In the genomic region with DNA sequence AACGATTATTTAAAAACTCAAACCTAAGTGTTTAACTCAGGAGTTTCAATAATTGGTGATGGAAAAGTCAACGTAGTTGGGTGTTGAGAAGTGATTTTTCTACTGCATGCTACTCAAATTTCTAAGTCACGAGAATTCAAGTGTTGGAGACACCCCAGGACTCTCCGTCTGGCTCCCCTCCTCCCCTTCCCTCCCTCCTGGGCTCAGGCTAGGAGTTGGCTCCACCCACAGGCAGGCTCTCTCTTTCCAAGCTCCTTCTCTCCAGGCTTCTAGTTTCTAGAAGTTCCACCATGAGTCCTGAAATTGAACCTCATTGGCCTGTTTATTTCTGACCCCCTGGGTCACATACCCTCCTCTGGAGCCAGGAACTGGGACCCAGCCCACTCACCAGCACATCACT, we compare ENCODE assay signal across 20 cellular contexts.
A peak's percentile ranks its signal among the peaks of the same experiment; 100 is the strongest.
DNase-seq lines count a peak whose midpoint lies in the region; ATAC-seq and TF ChIP-seq lines count a peak whose summit lies in the region.
"Had no signal": no experiment of that assay in that cellular context is flagged by ENCODE, and none has a peak within 500 bp of the region (broad histone marks: within the 10 kb centered on the region; RNA-seq: fewer than 3 reads in every experiment).

No MANE protein-coding gene starts in this region.

- H3K36me3 ChIP-seq in HUES48 (ENCODE audit: control insufficient read depth, insufficient read depth, low read length): no peaks in the 10 kb centered on the region
- no peaks in the 10 kb centered on the region for H3K36me3 ChIP-seq in CD8-positive, alpha-beta memory T cell (ENCODE audit: insufficient read depth, low read length)

- no peak overlapping the region for H3K4me3 ChIP-seq in HUES48 (ENCODE audit: low read depth, low read length)
- no peak overlapping the region for H3K4me3 ChIP-seq in CD8-positive, alpha-beta memory T cell (ENCODE audit: low read length)
- H3K4me3 ChIP-seq: K562 had no signal

- TF ChIP-seq CTCF in neural crest cell (conservative IDR thresholded peaks at IDR 0.05): no peak

- no peak overlapping the region for H3K9ac ChIP-seq in HUES48 (ENCODE audit: low read depth, low read length)

- no peaks in the 10 kb centered on the region for H3K36me3 Mint-ChIP-seq in neural crest cell (ENCODE audit: low read depth)
- no peaks in the 10 kb centered on the region for H3K36me3 Mint-ChIP-seq in CD8-positive, alpha-beta memory T cell

- CTCF ChIA-PET in CD8-positive, alpha-beta memory T cell (lab: Charles Lee): no interaction called here

- peaks cover 6% of the 10 kb centered on the region for H3K4me1 Mint-ChIP-seq in neural crest cell
- H3K4me1 Mint-ChIP-seq in CD8-positive, alpha-beta memory T cell: no peaks in the 10 kb centered on the region

- no peak for ATAC-seq in HG03095 (IDR thresholded peaks at IDR 0.05; ENCODE audit: unreplicated experiment)
- ATAC-seq: HCT116, K562, Panc1 had no signal

- peak overlapping the region; percentile 78 for H3K27ac Mint-ChIP-seq in neural crest cell (ENCODE audit: unreplicated experiment)
- H3K27ac Mint-ChIP-seq in CD8-positive, alpha-beta memory T cell: no peak overlapping the region

- no peaks in the 10 kb centered on the region for H3K27me3 ChIP-seq in HUES48 (ENCODE audit: control insufficient read depth, insufficient read depth, low read length)
- no peaks in the 10 kb centered on the region for H3K27me3 ChIP-seq in CD8-positive, alpha-beta memory T cell (ENCODE audit: insufficient read depth, low read length, poor library complexity, severe bottlenecking)

- H3K9me3 Mint-ChIP-seq in neural crest cell: no peaks in the 10 kb centered on the region
- H3K9me3 Mint-ChIP-seq in CD8-positive, alpha-beta memory T cell: peaks cover 0 to 4% (median 3%) of the 10 kb centered on the region in 5 donors

- DNase-seq in Daoy (ENCODE audit: low read depth) (peak; percentile 56), iPS DF 4.7 (ENCODE audit: extremely low read depth, low spot score) (peak; percentile 30), neural crest cell (ENCODE audit: low read depth, low spot score) (no peak)
- no peak for DNase-seq in activated effector memory CD4-positive, alpha-beta T cell treated with anti-CD3 and anti-CD28 coated beads, Interleukin-2, amount 50 U/mL, for 16 hours
- no peak for DNase-seq in CD8-positive, alpha-beta memory T cell
- DNase-seq: DMS153, DND-41, Kasumi-1, NCI-H1092 treated with DMSO at 0.1 percent for 48 hours, NCI-H1436, NCI-H187 treated with DMSO at 0.1 percent for 48 hours, NCI-H446, NCI-H524 treated with DMSO at 0.1 percent for 48 hours, NCI-H774, SHP77 treated with DMSO at 0.1 percent for 48 hours had no signal

- H3K27me3 Mint-ChIP-seq in neural crest cell (ENCODE audit: low read depth): peaks cover 35% of the 10 kb centered on the region
- peaks cover 0 to 1% of the 10 kb centered on the region in 2 donors for H3K27me3 Mint-ChIP-seq in CD8-positive, alpha-beta memory T cell

- H3K27ac ChIP-seq in HUES48 (ENCODE audit: low read depth, low read length): peak overlapping the region; percentile 49
- H3K27ac ChIP-seq in CD8-positive, alpha-beta memory T cell (ENCODE audit: low read depth, low read length): no peak overlapping the region

- peaks cover 49% of the 10 kb centered on the region for H3K4me1 ChIP-seq in HUES48 (ENCODE audit: control insufficient read depth, insufficient read depth, low read length)
- no peaks in the 10 kb centered on the region for H3K4me1 ChIP-seq in CD8-positive, alpha-beta memory T cell (ENCODE audit: insufficient read depth, low read length)

- no peak overlapping the region for H3K4me3 Mint-ChIP-seq in neural crest cell
- no peak overlapping the region for H3K4me3 Mint-ChIP-seq in CD8-positive, alpha-beta memory T cell

- H3K9me3 ChIP-seq in HUES48 (ENCODE audit: control insufficient read depth, insufficient read depth, low read length): no peaks in the 10 kb centered on the region
- no peaks in the 10 kb centered on the region for H3K9me3 ChIP-seq in CD8-positive, alpha-beta memory T cell (ENCODE audit: low read length)

- POLR2A ChIA-PET in CD8-positive, alpha-beta memory T cell (lab: Charles Lee): no interaction called here

Comparison
In these comparisons a context has a peak if more than half of its experiments do, and no peak if none do; other contexts are left out.
1. DNase-seq: peak in Daoy (single experiment) and iPS DF 4.7 (single experiment); none in neural crest cell (single experiment), activated effector memory CD4-positive, alpha-beta T cell treated with anti-CD3 and anti-CD28 coated beads, Interleukin-2, amount 50 U/mL, for 16 hours (single experiment) and CD8-positive, alpha-beta memory T cell (0 of 5).